In the genomic region with DNA sequence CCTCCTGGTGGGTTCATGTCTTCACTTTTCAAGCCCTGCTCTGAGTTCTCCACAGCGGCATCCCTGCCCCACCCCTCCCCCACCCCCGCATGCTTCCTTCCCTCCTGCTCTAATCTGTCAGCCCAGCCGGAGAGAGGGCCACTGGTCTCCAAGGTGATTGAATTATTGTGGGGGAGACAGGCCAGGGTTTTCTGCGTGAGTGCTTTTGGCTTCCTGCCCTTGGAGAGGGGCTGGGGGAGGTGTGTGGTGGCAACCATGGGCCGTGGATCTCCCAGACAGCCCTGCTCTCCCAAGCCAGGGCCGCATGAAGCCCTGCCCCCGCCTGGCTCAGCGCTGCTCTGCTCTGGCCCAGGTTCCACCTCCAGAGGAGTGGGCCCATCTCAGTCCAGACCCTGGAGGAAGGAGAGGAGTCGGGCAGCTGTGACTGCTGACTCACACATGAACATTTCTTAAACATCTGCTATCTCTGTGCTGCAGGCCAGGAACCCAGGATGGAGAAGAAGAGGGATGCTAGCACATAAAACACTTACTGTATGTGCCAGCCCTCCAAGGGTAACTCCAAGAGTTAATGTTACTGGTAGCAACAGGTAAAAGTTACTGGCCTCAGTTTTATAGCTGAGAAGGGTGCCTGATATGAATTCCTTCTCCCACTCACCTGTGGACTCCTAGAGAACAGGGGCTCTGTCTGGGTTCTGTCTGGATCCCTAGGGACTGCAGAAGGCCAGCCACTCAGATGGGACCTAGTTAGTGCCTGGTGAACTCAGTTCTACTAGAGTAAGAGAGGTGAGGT, we compare ENCODE assay signal across 1 cellular context.
TF ChIP-seq lines count a peak whose summit lies in the region.

No MANE protein-coding gene starts in this region.

TF ChIP-seq in K562, 482 proteins besides CTCF, POLR2A, EP300 and RAD21 (continued from another document and continues in another):
- TF ChIP-seq, protein P1, sequence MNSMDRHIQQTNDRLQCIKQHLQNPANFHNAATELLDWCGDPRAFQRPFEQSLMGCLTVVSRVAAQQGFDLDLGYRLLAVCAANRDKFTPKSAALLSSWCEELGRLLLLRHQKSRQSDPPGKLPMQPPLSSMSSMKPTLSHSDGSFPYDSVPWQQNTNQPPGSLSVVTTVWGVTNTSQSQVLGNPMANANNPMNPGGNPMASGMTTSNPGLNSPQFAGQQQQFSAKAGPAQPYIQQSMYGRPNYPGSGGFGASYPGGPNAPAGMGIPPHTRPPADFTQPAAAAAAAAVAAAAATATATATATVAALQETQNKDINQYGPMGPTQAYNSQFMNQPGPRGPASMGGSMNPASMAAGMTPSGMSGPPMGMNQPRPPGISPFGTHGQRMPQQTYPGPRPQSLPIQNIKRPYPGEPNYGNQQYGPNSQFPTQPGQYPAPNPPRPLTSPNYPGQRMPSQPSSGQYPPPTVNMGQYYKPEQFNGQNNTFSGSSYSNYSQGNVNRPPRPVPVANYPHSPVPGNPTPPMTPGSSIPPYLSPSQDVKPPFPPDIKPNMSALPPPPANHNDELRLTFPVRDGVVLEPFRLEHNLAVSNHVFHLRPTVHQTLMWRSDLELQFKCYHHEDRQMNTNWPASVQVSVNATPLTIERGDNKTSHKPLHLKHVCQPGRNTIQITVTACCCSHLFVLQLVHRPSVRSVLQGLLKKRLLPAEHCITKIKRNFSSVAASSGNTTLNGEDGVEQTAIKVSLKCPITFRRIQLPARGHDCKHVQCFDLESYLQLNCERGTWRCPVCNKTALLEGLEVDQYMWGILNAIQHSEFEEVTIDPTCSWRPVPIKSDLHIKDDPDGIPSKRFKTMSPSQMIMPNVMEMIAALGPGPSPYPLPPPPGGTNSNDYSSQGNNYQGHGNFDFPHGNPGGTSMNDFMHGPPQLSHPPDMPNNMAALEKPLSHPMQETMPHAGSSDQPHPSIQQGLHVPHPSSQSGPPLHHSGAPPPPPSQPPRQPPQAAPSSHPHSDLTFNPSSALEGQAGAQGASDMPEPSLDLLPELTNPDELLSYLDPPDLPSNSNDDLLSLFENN (IDR thresholded peaks at IDR 0.05; ENCODE audit: low read depth in 2 of 2, low read length in 2 of 2): peak in 1 of 2 experiments; percentile 97; a peak in 2 of 4 replicates
- no peak for TF ChIP-seq IFI16 (CRISPR knock-in tag; IDR thresholded peaks at IDR 0.05)
- TF ChIP-seq, protein P2, sequence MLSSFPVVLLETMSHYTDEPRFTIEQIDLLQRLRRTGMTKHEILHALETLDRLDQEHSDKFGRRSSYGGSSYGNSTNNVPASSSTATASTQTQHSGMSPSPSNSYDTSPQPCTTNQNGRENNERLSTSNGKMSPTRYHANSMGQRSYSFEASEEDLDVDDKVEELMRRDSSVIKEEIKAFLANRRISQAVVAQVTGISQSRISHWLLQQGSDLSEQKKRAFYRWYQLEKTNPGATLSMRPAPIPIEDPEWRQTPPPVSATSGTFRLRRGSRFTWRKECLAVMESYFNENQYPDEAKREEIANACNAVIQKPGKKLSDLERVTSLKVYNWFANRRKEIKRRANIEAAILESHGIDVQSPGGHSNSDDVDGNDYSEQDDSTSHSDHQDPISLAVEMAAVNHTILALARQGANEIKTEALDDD (IDR thresholded peaks at IDR 0.05): peak; percentile 96
- TF ChIP-seq TBP (optimal IDR thresholded peaks at IDR 0.05; ENCODE audit: low read depth, low read length): peak; percentile 43
- TF ChIP-seq, protein P3, sequence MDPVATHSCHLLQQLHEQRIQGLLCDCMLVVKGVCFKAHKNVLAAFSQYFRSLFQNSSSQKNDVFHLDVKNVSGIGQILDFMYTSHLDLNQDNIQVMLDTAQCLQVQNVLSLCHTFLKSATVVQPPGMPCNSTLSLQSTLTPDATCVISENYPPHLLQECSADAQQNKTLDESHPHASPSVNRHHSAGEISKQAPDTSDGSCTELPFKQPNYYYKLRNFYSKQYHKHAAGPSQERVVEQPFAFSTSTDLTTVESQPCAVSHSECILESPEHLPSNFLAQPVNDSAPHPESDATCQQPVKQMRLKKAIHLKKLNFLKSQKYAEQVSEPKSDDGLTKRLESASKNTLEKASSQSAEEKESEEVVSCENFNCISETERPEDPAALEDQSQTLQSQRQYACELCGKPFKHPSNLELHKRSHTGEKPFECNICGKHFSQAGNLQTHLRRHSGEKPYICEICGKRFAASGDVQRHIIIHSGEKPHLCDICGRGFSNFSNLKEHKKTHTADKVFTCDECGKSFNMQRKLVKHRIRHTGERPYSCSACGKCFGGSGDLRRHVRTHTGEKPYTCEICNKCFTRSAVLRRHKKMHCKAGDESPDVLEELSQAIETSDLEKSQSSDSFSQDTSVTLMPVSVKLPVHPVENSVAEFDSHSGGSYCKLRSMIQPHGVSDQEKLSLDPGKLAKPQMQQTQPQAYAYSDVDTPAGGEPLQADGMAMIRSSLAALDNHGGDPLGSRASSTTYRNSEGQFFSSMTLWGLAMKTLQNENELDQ (CRISPR knock-in tag; IDR thresholded peaks at IDR 0.05; ENCODE audit: borderline replicate concordance): 0 out of 2 replicates have a peak, but pooled peaks have one; percentile 49
- peak; percentile 92 for TF ChIP-seq MBD2 (IDR thresholded peaks at IDR 0.05; ENCODE audit: borderline replicate concordance, low read depth)
- TF ChIP-seq, protein P4, sequence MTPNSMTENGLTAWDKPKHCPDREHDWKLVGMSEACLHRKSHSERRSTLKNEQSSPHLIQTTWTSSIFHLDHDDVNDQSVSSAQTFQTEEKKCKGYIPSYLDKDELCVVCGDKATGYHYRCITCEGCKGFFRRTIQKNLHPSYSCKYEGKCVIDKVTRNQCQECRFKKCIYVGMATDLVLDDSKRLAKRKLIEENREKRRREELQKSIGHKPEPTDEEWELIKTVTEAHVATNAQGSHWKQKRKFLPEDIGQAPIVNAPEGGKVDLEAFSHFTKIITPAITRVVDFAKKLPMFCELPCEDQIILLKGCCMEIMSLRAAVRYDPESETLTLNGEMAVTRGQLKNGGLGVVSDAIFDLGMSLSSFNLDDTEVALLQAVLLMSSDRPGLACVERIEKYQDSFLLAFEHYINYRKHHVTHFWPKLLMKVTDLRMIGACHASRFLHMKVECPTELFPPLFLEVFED (CRISPR knock-in tag; conservative IDR thresholded peaks at IDR 0.05): peak; percentile 86
- peak; percentile 99 for TF ChIP-seq CTBP1 (IDR thresholded peaks at IDR 0.05; ENCODE audit: borderline replicate concordance)
- peak; percentile 49; the same call in 1 of the 2 replicates for TF ChIP-seq CHD2 (IDR thresholded peaks at IDR 0.05; ENCODE audit: low read depth, low read length)
- TF ChIP-seq HNRNPUL1 (IDR thresholded peaks at IDR 0.05; ENCODE audit: low read length): 0 out of 2 replicates have a peak, but pooled peaks have one; percentile 45
- TF ChIP-seq FOXA1 (IDR thresholded peaks at IDR 0.05; ENCODE audit: borderline replicate concordance): no peak
- peak; percentile 61; the same call in 1 of the 2 replicates for TF ChIP-seq ZBED1 (IDR thresholded peaks at IDR 0.05)
- TF ChIP-seq, protein P5, sequence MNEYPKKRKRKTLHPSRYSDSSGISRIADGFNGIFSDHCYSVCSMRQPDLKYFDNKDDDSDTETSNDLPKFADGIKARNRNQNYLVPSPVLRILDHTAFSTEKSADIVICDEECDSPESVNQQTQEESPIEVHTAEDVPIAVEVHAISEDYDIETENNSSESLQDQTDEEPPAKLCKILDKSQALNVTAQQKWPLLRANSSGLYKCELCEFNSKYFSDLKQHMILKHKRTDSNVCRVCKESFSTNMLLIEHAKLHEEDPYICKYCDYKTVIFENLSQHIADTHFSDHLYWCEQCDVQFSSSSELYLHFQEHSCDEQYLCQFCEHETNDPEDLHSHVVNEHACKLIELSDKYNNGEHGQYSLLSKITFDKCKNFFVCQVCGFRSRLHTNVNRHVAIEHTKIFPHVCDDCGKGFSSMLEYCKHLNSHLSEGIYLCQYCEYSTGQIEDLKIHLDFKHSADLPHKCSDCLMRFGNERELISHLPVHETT (CRISPR knock-in tag; conservative IDR thresholded peaks at IDR 0.05 in 1 of 2, IDR thresholded peaks at IDR 0.05 in 1 of 2): peak in 1 of 2 experiments; percentile 86; a peak in 2 of 4 replicates
- peak; percentile 95 for TF ChIP-seq HDAC3 (IDR thresholded peaks at IDR 0.05; ENCODE audit: borderline replicate concordance, partially characterized antibody)
- TF ChIP-seq, protein P6, sequence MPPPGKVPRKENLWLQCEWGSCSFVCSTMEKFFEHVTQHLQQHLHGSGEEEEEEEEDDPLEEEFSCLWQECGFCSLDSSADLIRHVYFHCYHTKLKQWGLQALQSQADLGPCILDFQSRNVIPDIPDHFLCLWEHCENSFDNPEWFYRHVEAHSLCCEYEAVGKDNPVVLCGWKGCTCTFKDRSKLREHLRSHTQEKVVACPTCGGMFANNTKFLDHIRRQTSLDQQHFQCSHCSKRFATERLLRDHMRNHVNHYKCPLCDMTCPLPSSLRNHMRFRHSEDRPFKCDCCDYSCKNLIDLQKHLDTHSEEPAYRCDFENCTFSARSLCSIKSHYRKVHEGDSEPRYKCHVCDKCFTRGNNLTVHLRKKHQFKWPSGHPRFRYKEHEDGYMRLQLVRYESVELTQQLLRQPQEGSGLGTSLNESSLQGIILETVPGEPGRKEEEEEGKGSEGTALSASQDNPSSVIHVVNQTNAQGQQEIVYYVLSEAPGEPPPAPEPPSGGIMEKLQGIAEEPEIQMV (tag; conservative IDR thresholded peaks at IDR 0.05; ENCODE audit: low read depth): no peak
- TF ChIP-seq NFIX (CRISPR knock-in tag; IDR thresholded peaks at IDR 0.05; ENCODE audit: low read depth): no peak
- TF ChIP-seq KDM2B (CRISPR knock-in tag; IDR thresholded peaks at IDR 0.05): peak; percentile 67; the same call in 1 of the 2 replicates
- TF ChIP-seq ZNF263 (CRISPR knock-in tag; IDR thresholded peaks at IDR 0.05; ENCODE audit: borderline replicate concordance): peak; percentile 93
- TF ChIP-seq POLR2G (IDR thresholded peaks at IDR 0.05; ENCODE audit: low read depth, low read length): peak; percentile 60
- 0 out of 2 replicates have a peak, but pooled peaks have one; percentile 17 for TF ChIP-seq ZNF311 (CRISPR knock-in tag; IDR thresholded peaks at IDR 0.05)
- peak; percentile 95 to 98 for TF ChIP-seq MAZ (CRISPR knock-in tag; conservative IDR thresholded peaks at IDR 0.05 in 1 of 2, IDR thresholded peaks at IDR 0.05 in 1 of 2)
- TF ChIP-seq, protein P7, sequence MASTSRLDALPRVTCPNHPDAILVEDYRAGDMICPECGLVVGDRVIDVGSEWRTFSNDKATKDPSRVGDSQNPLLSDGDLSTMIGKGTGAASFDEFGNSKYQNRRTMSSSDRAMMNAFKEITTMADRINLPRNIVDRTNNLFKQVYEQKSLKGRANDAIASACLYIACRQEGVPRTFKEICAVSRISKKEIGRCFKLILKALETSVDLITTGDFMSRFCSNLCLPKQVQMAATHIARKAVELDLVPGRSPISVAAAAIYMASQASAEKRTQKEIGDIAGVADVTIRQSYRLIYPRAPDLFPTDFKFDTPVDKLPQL (IDR thresholded peaks at IDR 0.05; ENCODE audit: extremely low read depth, insufficient read length): no peak
- peak; percentile 100 for TF ChIP-seq RNF2 (IDR thresholded peaks at IDR 0.05)
- TF ChIP-seq, protein P8, sequence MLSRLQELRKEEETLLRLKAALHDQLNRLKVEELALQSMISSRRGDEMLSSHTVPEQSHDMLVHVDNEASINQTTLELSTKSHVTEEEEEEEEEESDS (CRISPR knock-in tag; IDR thresholded peaks at IDR 0.05): no peak
- TF ChIP-seq, protein P9, sequence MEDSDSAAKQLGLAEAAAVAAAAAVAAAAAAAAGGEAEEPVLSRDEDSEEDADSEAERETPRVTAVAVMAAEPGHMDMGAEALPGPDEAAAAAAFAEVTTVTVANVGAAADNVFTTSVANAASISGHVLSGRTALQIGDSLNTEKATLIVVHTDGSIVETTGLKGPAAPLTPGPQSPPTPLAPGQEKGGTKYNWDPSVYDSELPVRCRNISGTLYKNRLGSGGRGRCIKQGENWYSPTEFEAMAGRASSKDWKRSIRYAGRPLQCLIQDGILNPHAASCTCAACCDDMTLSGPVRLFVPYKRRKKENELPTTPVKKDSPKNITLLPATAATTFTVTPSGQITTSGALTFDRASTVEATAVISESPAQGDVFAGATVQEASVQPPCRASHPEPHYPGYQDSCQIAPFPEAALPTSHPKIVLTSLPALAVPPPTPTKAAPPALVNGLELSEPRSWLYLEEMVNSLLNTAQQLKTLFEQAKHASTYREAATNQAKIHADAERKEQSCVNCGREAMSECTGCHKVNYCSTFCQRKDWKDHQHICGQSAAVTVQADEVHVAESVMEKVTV (CRISPR knock-in tag; IDR thresholded peaks at IDR 0.05): peak; percentile 39; the same call in 1 of the 2 replicates
- TF ChIP-seq RBM22 (IDR thresholded peaks at IDR 0.05; ENCODE audit: low read depth, low read length, poor library complexity, severe bottlenecking): no peak
- TF ChIP-seq NR2C2 (CRISPR knock-in tag; IDR thresholded peaks at IDR 0.05): no peak
- peak; percentile 71 for TF ChIP-seq NR2C2 (tag; IDR thresholded peaks at IDR 0.05)
- peak; percentile 69; the same call in 1 of the 2 replicates for TF ChIP-seq L3MBTL2 (IDR thresholded peaks at IDR 0.05)
- TF ChIP-seq EGR1 (conservative IDR thresholded peaks at IDR 0.05): peak; percentile 98
- peak; percentile 96 for TF ChIP-seq CCNT2 (IDR thresholded peaks at IDR 0.05; ENCODE audit: borderline replicate concordance, extremely low read depth, insufficient read length, low read depth, low read length)
- peak; percentile 93 for TF ChIP-seq JUND (IDR thresholded peaks at IDR 0.05; ENCODE audit: borderline replicate concordance, low read depth, low read length)
- TF ChIP-seq JUND (tag; IDR thresholded peaks at IDR 0.05; ENCODE audit: borderline replicate concordance, low read depth, low read length): peak; percentile 90; the same call in 2 of the 3 replicates
- no peak for TF ChIP-seq ZNF445 (CRISPR knock-in tag; IDR thresholded peaks at IDR 0.05; ENCODE audit: low read depth)
- TF ChIP-seq ZFP1 (CRISPR knock-in tag; IDR thresholded peaks at IDR 0.05): no peak
- TF ChIP-seq PML (IDR thresholded peaks at IDR 0.05; ENCODE audit: low read length): peak; percentile 97
- TF ChIP-seq STAT5A (IDR thresholded peaks at IDR 0.05; ENCODE audit: borderline replicate concordance, low read length): peak; percentile 80
- TF ChIP-seq ZNF239 (CRISPR knock-in tag; IDR thresholded peaks at IDR 0.05): peak; percentile 26; the same call in 1 of the 2 replicates
- peak; percentile 81 for TF ChIP-seq ZNF644 (tag; IDR thresholded peaks at IDR 0.05; ENCODE audit: low read depth)
